Comparison of ENCODE assay signal across 1 cellular context in genomic region chr9:89430995-89431394, GRCh38.
TF ChIP-seq lines count a peak whose summit lies in the region.

No MANE protein-coding gene starts in this region.

TF ChIP-seq in GM23338, 12 proteins besides CTCF, POLR2A, EP300 and RAD21:
- no peak for TF ChIP-seq ZNF462 (CRISPR knock-in tag; IDR thresholded peaks at IDR 0.05)
